ENCODE assay signal across 10 cellular contexts in the genomic region with DNA sequence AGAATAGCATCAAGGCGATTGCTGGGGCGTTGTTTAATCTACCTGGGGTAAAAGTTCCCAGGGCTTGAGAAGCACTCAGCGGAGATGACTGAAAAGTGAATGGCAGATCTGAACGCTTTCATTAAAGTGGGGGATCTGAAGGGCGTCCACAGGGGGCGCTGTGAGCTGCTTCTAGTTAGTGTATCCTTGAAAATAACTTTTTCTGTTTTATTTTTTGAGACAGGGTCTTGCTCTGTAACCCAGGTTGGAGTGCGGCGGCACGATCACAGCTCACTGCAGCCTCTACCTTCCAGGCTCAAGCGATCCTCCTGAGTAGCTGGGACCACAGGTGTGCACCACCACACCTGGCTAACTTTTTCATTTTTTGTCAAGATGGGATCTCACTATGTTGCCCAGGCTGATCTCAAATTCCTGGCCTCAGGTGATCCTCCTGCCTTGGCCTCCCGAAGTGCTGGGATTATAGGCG.
DNase-seq lines count a peak whose midpoint lies in the region; ATAC-seq, FAIRE-seq and TF ChIP-seq lines count a peak whose summit lies in the region.
"Had no signal": no experiment of that assay in that cellular context is flagged by ENCODE, and none has a peak within 500 bp of the region (broad histone marks: within the 10 kb centered on the region; RNA-seq: fewer than 3 reads in every experiment).

No MANE protein-coding gene starts in this region.

- ATAC-seq in GM19395 (IDR thresholded peaks at IDR 0.05; ENCODE audit: unreplicated experiment) = no peak
- ATAC-seq in GM18498 (IDR thresholded peaks at IDR 0.05; ENCODE audit: unreplicated experiment) = no peak

- H3F3A ChIP-seq in smooth muscle cell (ENCODE audit: low read depth) = no peaks in the 10 kb centered on the region

- 89% methylated on average over 12 of the region's 12 CpGs for WGBS in smooth muscle cell (ENCODE audit: low lambda C conversion rate)

- TF ChIP-seq CTCF in bronchial epithelial cell (IDR thresholded peaks at IDR 0.05; ENCODE audit: insufficient read depth, low read length, severe bottlenecking) (peak; percentile 42), smooth muscle cell (IDR thresholded peaks at IDR 0.05; ENCODE audit: borderline replicate concordance, insufficient read depth, poor library complexity, severe bottlenecking) (peak; percentile 58)

- H3K4me1 ChIP-seq in smooth muscle cell (ENCODE audit: low read depth) = no peaks in the 10 kb centered on the region
- H3K4me1 ChIP-seq: BLaER1 treated with 17β-estradiol and CSF1 and Interleukin-3, amounts not matched to agents 10 nM and 100 nM had no signal

- no peak overlapping the region for H3K4me3 ChIP-seq in bronchial epithelial cell (ENCODE audit: low read depth, low read length)
- no peak overlapping the region for H3K4me3 ChIP-seq in smooth muscle cell
- H3K4me3 ChIP-seq: BLaER1 treated with 17β-estradiol and CSF1 and Interleukin-3, amounts not matched to agents 10 nM and 100 nM had no signal

- no peaks in the 10 kb centered on the region for H3K9me3 ChIP-seq in smooth muscle cell (replicated peaks; ENCODE audit: low read depth)
- H3K9me3 ChIP-seq: BLaER1 treated with 17β-estradiol and CSF1 and Interleukin-3, amounts not matched to agents 10 nM and 100 nM had no signal

- H3K4me2 ChIP-seq in smooth muscle cell = no peak overlapping the region
- H3K4me2 ChIP-seq: BLaER1 treated with 17β-estradiol and CSF1 and Interleukin-3, amounts not matched to agents 10 nM and 100 nM had no signal

- H2AFZ ChIP-seq in smooth muscle cell (ENCODE audit: low read depth) = no peak overlapping the region

- peaks cover 15% of the 10 kb centered on the region for H4K20me1 ChIP-seq in smooth muscle cell (ENCODE audit: low read depth)

- no peak overlapping the region for H3K9ac ChIP-seq in smooth muscle cell (ENCODE audit: low read depth)
- H3K9ac ChIP-seq: BLaER1 treated with 17β-estradiol and CSF1 and Interleukin-3, amounts not matched to agents 10 nM and 100 nM had no signal

- no peaks in the 10 kb centered on the region for H3K79me2 ChIP-seq in smooth muscle cell (ENCODE audit: low read depth)

- H3K27me3 ChIP-seq in bronchial epithelial cell (ENCODE audit: control insufficient read depth, insufficient read depth, low read length) (no peaks in the 10 kb centered on the region), smooth muscle cell (ENCODE audit: low read depth) (no peaks in the 10 kb centered on the region)
- H3K27me3 ChIP-seq: BLaER1 treated with 17β-estradiol and CSF1 and Interleukin-3, amounts not matched to agents 10 nM and 100 nM had no signal

- peaks cover 28% of the 10 kb centered on the region for H3K36me3 ChIP-seq in bronchial epithelial cell (ENCODE audit: control insufficient read depth, insufficient read depth, low read length)
- no peaks in the 10 kb centered on the region for H3K36me3 ChIP-seq in smooth muscle cell (ENCODE audit: low read depth)

- no peak overlapping the region for H3K27ac ChIP-seq in smooth muscle cell (ENCODE audit: low read depth)
- H3K27ac ChIP-seq: BLaER1 treated with 17β-estradiol and CSF1 and Interleukin-3, amounts not matched to agents 10 nM and 100 nM had no signal

- DNase-seq in NCI-H2196 (lab: John Stamatoyannopoulos, UW; ENCODE audit: unreplicated experiment) (peak; percentile 45), NCI-H2196 treated with DMSO at 0.1 percent for 48 hours (lab: John Stamatoyannopoulos, UW; ENCODE audit: unreplicated experiment) (no peak), NCI-H1694 treated with DMSO at 0.1 percent for 48 hours (lab: John Stamatoyannopoulos, UW) (peak; percentile 54), bronchial epithelial cell (ENCODE audit: low read depth) (no peak), smooth muscle cell (lab: John Stamatoyannopoulos, UW; ENCODE audit: unreplicated experiment) (no peak), NCI-H2081 (lab: John Stamatoyannopoulos, UW) (no peak)
- DNase-seq: NCI-H1930 had no signal

- FAIRE-seq in bronchial epithelial cell (lab: Jason Lieb, UNC) = no peak

Comparison
In these comparisons a context has a peak if more than half of its experiments do, and no peak if none do; other contexts are left out.
1. DNase-seq: peak in NCI-H2196 (single experiment) and NCI-H1694 treated with DMSO at 0.1 percent for 48 hours (single experiment); none in NCI-H2196 treated with DMSO at 0.1 percent for 48 hours (single experiment), bronchial epithelial cell (single experiment), smooth muscle cell (single experiment) and NCI-H2081 (0 of 2).